In genomic region chr20:44938637-44939036, GRCh38 we compare ENCODE assay signal across 1 cellular context.
TF ChIP-seq lines count a peak whose summit lies in the region.

No MANE protein-coding gene starts in this region.

TF ChIP-seq in HepG2, 621 proteins besides CTCF, POLR2A, EP300 and RAD21:
- TF ChIP-seq ZNF274 (CRISPR knock-in tag; IDR thresholded peaks at IDR 0.05) = 0 out of 2 replicates have a peak, but pooled peaks have one; percentile 26
- TF ChIP-seq MZF1 (CRISPR knock-in tag; IDR thresholded peaks at IDR 0.05; ENCODE audit: borderline replicate concordance) = no peak
